Comparison of ENCODE assay signal across 29 cellular contexts in the genomic region with DNA sequence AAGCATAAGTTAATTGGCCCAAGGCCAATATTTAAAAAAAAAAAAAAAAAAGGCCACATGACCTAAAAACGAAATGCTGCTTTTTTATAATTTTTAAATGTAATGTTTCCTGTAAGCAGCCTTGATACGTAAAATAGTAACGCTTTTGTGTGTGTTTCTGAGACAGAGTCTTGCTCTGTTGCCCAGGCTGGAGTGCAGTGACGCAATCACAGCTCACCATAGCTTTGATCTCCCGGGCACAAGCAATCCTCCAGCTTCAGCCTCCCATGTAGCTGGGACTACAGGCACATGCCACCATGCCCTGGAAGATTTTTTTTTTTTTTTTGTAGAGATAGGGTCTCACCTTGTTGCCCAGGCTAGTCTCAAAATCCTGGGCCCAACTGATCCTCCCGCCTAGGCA.
"Had no signal": no experiment of that assay in that cellular context is flagged by ENCODE, and none has a peak within 500 bp of the region (broad histone marks: within the 10 kb centered on the region; RNA-seq: fewer than 3 reads in every experiment).

No MANE protein-coding gene starts in this region.

- H3K27me3 ChIP-seq: stomach, suprapubic skin, testis, thyroid gland, tibial artery, tibial nerve, transverse colon, upper lobe of left lung, upper lobe of right lung, uterus, vagina had no signal

- H3K27ac ChIP-seq: stomach, suprapubic skin, testis, thoracic aorta, thyroid gland, tibial artery, tibial nerve, transverse colon, upper lobe of left lung, upper lobe of right lung, uterus, vagina had no signal

- H3K27me3 Mint-ChIP-seq: stimulated activated memory B cell treated with anti-CD40 and anti-IgM and Interleukin-4, amounts not matched to agents 10 μg/mL and 1 μg/mL and 100 μg/mL, for 72 hours; stimulated activated naive B cell treated with anti-CD40 and anti-IgM and Interleukin-4, amounts not matched to agents 10 μg/mL and 1 μg/mL and 100 μg/mL, for 72 hours; stimulated activated naive CD8-positive, alpha-beta T cell treated with anti-CD3 and anti-CD28 coated beads, Interleukin-15, amount 100 ng/mL, for 72 hours; stimulated activated naive CD8-positive, alpha-beta T cell treated with anti-CD3 and anti-CD28 coated beads, Interleukin-15, Interleukin-2, amounts not matched to agents 100 ng/mL and 50 ng/mL, for 24 hours; type B pancreatic cell had no signal

- H3K36me3 ChIP-seq: stomach, suprapubic skin, thoracic aorta, thyroid gland, tibial artery, tibial nerve, transverse colon, upper lobe of left lung, upper lobe of right lung, uterus, vagina had no signal

- DNase-seq: stimulated activated CD4-positive, alpha-beta T cell treated with anti-CD3 and anti-CD28 coated beads, Interleukin-2, amount 100 ng/mL, for 48 hours; stimulated activated CD4-positive, alpha-beta T cell treated with anti-CD3 and anti-CD28 coated beads, Interleukin-4, amount 100 ng/mL, for 1 hour; stimulated activated CD4-positive, alpha-beta T cell treated with anti-CD3 and anti-CD28 coated beads, Interleukin-4, amount 100 ng/mL, for 24 hours; stimulated activated CD4-positive, alpha-beta T cell treated with anti-CD3 and anti-CD28 coated beads, Interleukin-4, amount 100 ng/mL, for 4 hours; stimulated activated CD8-positive, alpha-beta memory T cell treated with anti-CD3 and anti-CD28 coated beads, Interleukin-4, amount 100 ng/mL, for 48 hours; stimulated activated naive B cell treated with anti-CD40 and anti-IgM and Interleukin-4, amounts not matched to agents 10 μg/mL and 1 μg/mL and 100 μg/mL, for 72 hours; stimulated activated naive CD4-positive, alpha-beta T cell; stimulated activated naive CD4-positive, alpha-beta T cell treated with Interleukin-2 at 50 U/mL for 16 hours; stimulated activated naive CD8-positive, alpha-beta T cell treated with anti-CD3 and anti-CD28 coated beads, Interleukin-15, amount 100 ng/mL, for 72 hours; stimulated activated naive CD8-positive, alpha-beta T cell treated with anti-CD3 and anti-CD28 coated beads, Interleukin-15, Interleukin-2, amounts not matched to agents 100 U/mL and 50 U/mL, for 24 hours; stomach; substantia nigra; testis; thyroid gland; tibial artery; transverse colon; trophoblast cell; upper lobe of left lung; upper lobe of right lung; uterus had no signal

- H3K9me3 Mint-ChIP-seq: stimulated activated effector memory CD8-positive, alpha-beta T cell treated with anti-CD3 and anti-CD28 coated beads, Interleukin-12 subunit alpha, Interleukin-12 subunit beta, amount 100 ng/mL, for 72 hours; stimulated activated memory B cell treated with anti-CD40 and anti-IgM and Interleukin-4, amounts not matched to agents 10 μg/mL and 1 μg/mL and 100 μg/mL, for 72 hours; stimulated activated naive B cell treated with anti-CD40 and anti-IgM and Interleukin-4, amounts not matched to agents 10 μg/mL and 1 μg/mL and 100 μg/mL, for 72 hours; stimulated activated naive CD8-positive, alpha-beta T cell treated with anti-CD3 and anti-CD28 coated beads, Interleukin-15, amount 100 ng/mL, for 72 hours; stimulated activated naive CD8-positive, alpha-beta T cell treated with anti-CD3 and anti-CD28 coated beads, Interleukin-15, Interleukin-2, amounts not matched to agents 100 ng/mL and 50 ng/mL, for 24 hours; type B pancreatic cell had no signal

- H3K4me3 Mint-ChIP-seq: stimulated activated effector memory CD8-positive, alpha-beta T cell treated with anti-CD3 and anti-CD28 coated beads, Interleukin-12 subunit alpha, Interleukin-12 subunit beta, amount 100 ng/mL, for 72 hours; stimulated activated memory B cell treated with anti-CD40 and anti-IgM and Interleukin-4, amounts not matched to agents 10 μg/mL and 1 μg/mL and 100 μg/mL, for 72 hours; stimulated activated naive B cell treated with anti-CD40 and anti-IgM and Interleukin-4, amounts not matched to agents 10 μg/mL and 1 μg/mL and 100 μg/mL, for 72 hours; stimulated activated naive CD8-positive, alpha-beta T cell treated with anti-CD3 and anti-CD28 coated beads, Interleukin-15, amount 100 ng/mL, for 72 hours; stimulated activated naive CD8-positive, alpha-beta T cell treated with anti-CD3 and anti-CD28 coated beads, Interleukin-15, Interleukin-2, amounts not matched to agents 100 ng/mL and 50 ng/mL, for 24 hours; type B pancreatic cell had no signal

- H3K4me1 Mint-ChIP-seq: stimulated activated effector memory CD8-positive, alpha-beta T cell treated with anti-CD3 and anti-CD28 coated beads, Interleukin-12 subunit alpha, Interleukin-12 subunit beta, amount 100 ng/mL, for 72 hours; stimulated activated memory B cell treated with anti-CD40 and anti-IgM and Interleukin-4, amounts not matched to agents 10 μg/mL and 1 μg/mL and 100 μg/mL, for 72 hours; stimulated activated naive B cell treated with anti-CD40 and anti-IgM and Interleukin-4, amounts not matched to agents 10 μg/mL and 1 μg/mL and 100 μg/mL, for 72 hours; stimulated activated naive CD8-positive, alpha-beta T cell treated with anti-CD3 and anti-CD28 coated beads, Interleukin-15, amount 100 ng/mL, for 72 hours had no signal

- H3K4me3 ChIP-seq: stomach, suprapubic skin, testis, thoracic aorta, thyroid gland, tibial artery, tibial nerve, transverse colon, upper lobe of left lung, upper lobe of right lung, uterus, vagina had no signal

- ATAC-seq: stimulated activated effector memory CD8-positive, alpha-beta T cell treated with anti-CD3 and anti-CD28 coated beads, Interleukin-12 subunit alpha, Interleukin-12 subunit beta, amount 100 ng/mL, for 72 hours; stimulated activated memory B cell treated with anti-CD40 and anti-IgM and Interleukin-4, amounts not matched to agents 10 μg/mL and 1 μg/mL and 100 μg/mL, for 72 hours; stimulated activated naive B cell treated with anti-CD40 and anti-IgM and Interleukin-4, amounts not matched to agents 10 μg/mL and 1 μg/mL and 100 μg/mL, for 72 hours; stimulated activated naive CD8-positive, alpha-beta T cell treated with anti-CD3 and anti-CD28 coated beads, Interleukin-15, amount 100 ng/mL, for 72 hours; stimulated activated naive CD8-positive, alpha-beta T cell treated with anti-CD3 and anti-CD28 coated beads, Interleukin-15, Interleukin-2, amounts not matched to agents 100 U/mL and 50 U/mL, for 24 hours; upper lobe of right lung had no signal

- H3K27ac Mint-ChIP-seq: stimulated activated effector memory CD8-positive, alpha-beta T cell treated with anti-CD3 and anti-CD28 coated beads, Interleukin-12 subunit alpha, Interleukin-12 subunit beta, amount 100 ng/mL, for 72 hours; stimulated activated memory B cell treated with anti-CD40 and anti-IgM and Interleukin-4, amounts not matched to agents 10 μg/mL and 1 μg/mL and 100 μg/mL, for 72 hours; stimulated activated naive B cell treated with anti-CD40 and anti-IgM and Interleukin-4, amounts not matched to agents 10 μg/mL and 1 μg/mL and 100 μg/mL, for 72 hours; stimulated activated naive CD8-positive, alpha-beta T cell treated with anti-CD3 and anti-CD28 coated beads, Interleukin-15, amount 100 ng/mL, for 72 hours; stimulated activated naive CD8-positive, alpha-beta T cell treated with anti-CD3 and anti-CD28 coated beads, Interleukin-15, Interleukin-2, amounts not matched to agents 100 ng/mL and 50 ng/mL, for 24 hours; type B pancreatic cell had no signal

- FAIRE-seq: urothelium cell line had no signal

- H3K4me1 ChIP-seq: stomach, suprapubic skin, testis, thyroid gland, tibial nerve, transverse colon, upper lobe of left lung, upper lobe of right lung, uterus, vagina had no signal

- H3K36me3 Mint-ChIP-seq: stimulated activated effector memory CD8-positive, alpha-beta T cell treated with anti-CD3 and anti-CD28 coated beads, Interleukin-12 subunit alpha, Interleukin-12 subunit beta, amount 100 ng/mL, for 72 hours; stimulated activated memory B cell treated with anti-CD40 and anti-IgM and Interleukin-4, amounts not matched to agents 10 μg/mL and 1 μg/mL and 100 μg/mL, for 72 hours; stimulated activated naive B cell treated with anti-CD40 and anti-IgM and Interleukin-4, amounts not matched to agents 10 μg/mL and 1 μg/mL and 100 μg/mL, for 72 hours; type B pancreatic cell had no signal

- H3K9me3 ChIP-seq: stomach, suprapubic skin, testis, thoracic aorta, thyroid gland, tibial artery, tibial nerve, transverse colon, upper lobe of left lung, upper lobe of right lung, uterus, vagina had no signal
